ENCODE assay signal across 1 cellular context in the genomic region with DNA sequence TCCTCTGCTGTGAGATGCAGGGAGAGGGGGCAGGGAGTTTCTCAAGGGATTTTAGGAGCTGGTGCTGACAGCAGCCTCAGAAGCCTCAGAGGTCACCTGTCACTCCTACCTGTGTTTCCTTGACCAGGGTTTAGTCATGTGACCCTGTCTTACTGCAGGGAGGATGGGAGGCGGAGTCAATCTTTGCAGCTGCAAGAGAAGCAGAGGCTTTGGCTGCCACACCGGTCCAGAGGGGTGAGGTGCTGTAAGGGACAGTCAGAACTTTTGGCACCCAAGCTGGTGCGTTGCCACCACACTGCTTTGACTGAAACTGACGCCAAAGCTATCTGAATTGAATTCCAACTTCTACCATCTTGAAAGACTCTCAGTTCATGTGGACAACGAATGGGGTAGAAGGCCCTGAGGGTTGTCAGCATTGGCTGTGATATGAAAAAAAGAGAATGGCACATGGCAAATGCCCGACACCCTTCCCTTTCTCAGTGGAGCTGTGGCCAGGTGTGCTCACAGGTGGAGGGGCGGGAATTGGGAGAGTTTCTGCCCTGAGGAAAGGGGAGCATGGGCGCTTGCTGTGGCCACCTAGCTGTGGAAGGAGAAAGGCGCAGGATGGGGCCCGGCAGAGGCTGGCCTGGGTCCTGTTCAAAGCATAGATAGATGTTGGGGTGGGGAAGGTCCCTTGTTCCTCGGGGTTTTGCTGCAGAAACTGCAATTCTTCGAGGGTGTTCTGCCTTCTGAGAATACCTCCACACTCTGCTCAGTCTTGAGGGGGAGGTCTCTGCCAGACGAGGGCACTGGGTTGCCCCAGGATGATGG.
TF ChIP-seq lines count a peak whose summit lies in the region.

No MANE protein-coding gene starts in this region.

TF ChIP-seq in IMR-90, 13 proteins besides CTCF, POLR2A, EP300 and RAD21:
- TF ChIP-seq USF2 (IDR thresholded peaks at IDR 0.05; ENCODE audit: low read depth, low read length) = no peak
- no peak for TF ChIP-seq FOS (IDR thresholded peaks at IDR 0.05; ENCODE audit: low read depth, low read length)
- TF ChIP-seq SMC3 (IDR thresholded peaks at IDR 0.05; ENCODE audit: low read depth, low read length) = no peak
- TF ChIP-seq MAZ (IDR thresholded peaks at IDR 0.05; ENCODE audit: borderline replicate concordance, low read depth, low read length) = no peak
- TF ChIP-seq RCOR1 (IDR thresholded peaks at IDR 0.05; ENCODE audit: insufficient replicate concordance, low read length) = no peak
- no peak for TF ChIP-seq BHLHE40 (IDR thresholded peaks at IDR 0.05; ENCODE audit: low read depth, low read length)
- TF ChIP-seq MAFK (IDR thresholded peaks at IDR 0.05; ENCODE audit: low read depth, low read length) = no peak
- TF ChIP-seq RFX5 (IDR thresholded peaks at IDR 0.05; ENCODE audit: low read depth, low read length) = no peak
- no peak for TF ChIP-seq CHD1 (IDR thresholded peaks at IDR 0.05; ENCODE audit: low read depth, low read length)
- no peak for TF ChIP-seq ELK1 (IDR thresholded peaks at IDR 0.05; ENCODE audit: borderline replicate concordance, low read depth, low read length)
- no peak for TF ChIP-seq NFE2L2 (IDR thresholded peaks at IDR 0.05; ENCODE audit: low read depth, low read length)
- TF ChIP-seq CEBPB (IDR thresholded peaks at IDR 0.05; ENCODE audit: low read depth, low read length) = no peak
- no peak for TF ChIP-seq MXI1 (IDR thresholded peaks at IDR 0.05; ENCODE audit: borderline replicate concordance, low read depth, low read length)
TF ChIP-seq in IMR-90: peak in this region for 0.
